8 cellular contexts compared by ENCODE assay signal in genomic region chr11:568306-569259, GRCh38. TPM values are rescaled to one million over a fixed set of nuclear protein-coding genes. Genes with fewer than 3 reads are reported as not detected.
DNase-seq lines count a peak whose midpoint lies in the region; ATAC-seq and TF ChIP-seq lines count a peak whose summit lies in the region.

No MANE protein-coding gene starts in this region.

- TF ChIP-seq CTCF in Calu3 (IDR thresholded peaks at IDR 0.05; ENCODE audit: unreplicated experiment) (no peak), endothelial cell (IDR thresholded peaks at IDR 0.05; ENCODE audit: unreplicated experiment) (no peak)

- no TSS peak for BruUV-seq in Calu3 (replicated peaks; lab: Mats Ljungman, UMichigan)

- CTCF ChIA-PET in Calu3 (lab: Charles Lee), result no interaction called here

- no peak overlapping the region for H3K27ac ChIP-seq in HUES48 (ENCODE audit: low read depth, low read length)

- H3K4me3 ChIP-seq in HUES48 (ENCODE audit: low read depth, low read length), result peak overlapping the region; percentile 64

- H3K4me1 ChIP-seq in HUES48 (ENCODE audit: control insufficient read depth, insufficient read depth, low read length), result peaks cover 9% of the 10 kb centered on the region

- no peaks in the 10 kb centered on the region for H3K9me3 ChIP-seq in HUES48 (ENCODE audit: control insufficient read depth, insufficient read depth, low read length)

- peak; percentile 81 for ATAC-seq in GM21423 (IDR thresholded peaks at IDR 0.05; ENCODE audit: unreplicated experiment)

- H3K36me3 Mint-ChIP-seq in Calu3 (ENCODE audit: insufficient read depth, unreplicated experiment) (peaks cover 44% of the 10 kb centered on the region), endothelial cell (ENCODE audit: low read depth, unreplicated experiment) (no peaks in the 10 kb centered on the region)

- intact Hi-C loops in Calu3 (cut with micrococcal nuclease; ENCODE audit: unreplicated experiment), result loop anchor here (10.0 kb wide), 1 partner anchor 136 kb away; the partner anchor contains the start of gene EPS8L2

- H3K9ac ChIP-seq in HUES48 (ENCODE audit: low read depth, low read length), result no peak overlapping the region

- DNase-seq in Calu3, result peak; percentile 97
- peak; percentile 90 for DNase-seq in NOMO-1 treated with dmso at 0.1 percent for 144 hours (lab: John Stamatoyannopoulos, UW; ENCODE audit: unreplicated experiment)
- peak; percentile 61 for DNase-seq in activated CD8-positive, alpha-beta memory T cell treated with anti-CD3 and anti-CD28 coated beads, Interleukin-2, amount 50 U/mL, for 1 hour (ENCODE audit: extremely low read depth)
- DNase-seq in endothelial cell (ENCODE audit: low spot score), result peak; percentile 95
- peak; percentile 85 for DNase-seq in middle frontal gyrus (ENCODE audit: extremely low spot score, low spot score)
- peak; percentile 82 to 84 for DNase-seq in stimulated activated CD8-positive, alpha-beta memory T cell treated with anti-CD3 and anti-CD28 coated beads, Interleukin-2, amount 100 ng/mL, for 1 hour (ENCODE audit: low read depth in 2 of 2)

- no peaks in the 10 kb centered on the region; the same call in 1 of the 2 replicates for H3K27me3 ChIP-seq in HUES48 (ENCODE audit: control insufficient read depth, insufficient read depth, low read length)

- H3K4me1 Mint-ChIP-seq in Calu3 (ENCODE audit: low read depth, unreplicated experiment) (no peaks in the 10 kb centered on the region), endothelial cell (ENCODE audit: unreplicated experiment) (no peaks in the 10 kb centered on the region)

- peaks cover 6% of the 10 kb centered on the region for H3K36me3 ChIP-seq in HUES48 (ENCODE audit: control insufficient read depth, insufficient read depth, low read length)

- no peaks in the 10 kb centered on the region for H3K9me3 Mint-ChIP-seq in Calu3 (ENCODE audit: low read depth, unreplicated experiment)
- H3K9me3 Mint-ChIP-seq in endothelial cell (ENCODE audit: unreplicated experiment), result no peaks in the 10 kb centered on the region

- H3K27me3 Mint-ChIP-seq in Calu3 (ENCODE audit: unreplicated experiment), result no peaks in the 10 kb centered on the region
- H3K27me3 Mint-ChIP-seq in endothelial cell (ENCODE audit: unreplicated experiment), result peaks cover 18% of the 10 kb centered on the region

- H3K27ac Mint-ChIP-seq in Calu3 (ENCODE audit: unreplicated experiment) (no peak overlapping the region), endothelial cell (ENCODE audit: unreplicated experiment) (no peak overlapping the region)

- H3K4me3 Mint-ChIP-seq in Calu3 (ENCODE audit: low read depth, unreplicated experiment), result peak overlapping the region; percentile 71
- H3K4me3 Mint-ChIP-seq in endothelial cell (ENCODE audit: unreplicated experiment), result peak overlapping the region; percentile 79

RNA-seq across cellular contexts. Expression of gene PHRF1, which starts 7.7 kb away (rescaled TPM):
- total RNA-seq in Calu3 (2022), result 42.3 and 43.2 TPM in 2 replicates
- total RNA-seq in endothelial cell (ENCODE audit: unreplicated experiment), result 29.5 TPM

RNA-seq across cellular contexts. Expression of gene RASSF7, which starts 7.8 kb away (rescaled TPM):
- 93.3 and 100 TPM in 2 replicates for total RNA-seq in Calu3 (2022)
- total RNA-seq in endothelial cell (ENCODE audit: unreplicated experiment), result 8.9 TPM

RNA-seq across cellular contexts. Expression of gene LMNTD2, which starts 8.0 kb away (rescaled TPM):
- 7.2 and 7.8 TPM in 2 replicates for total RNA-seq in Calu3 (2022)
- 4.2 TPM for total RNA-seq in endothelial cell (ENCODE audit: unreplicated experiment)

RNA-seq across cellular contexts. Expression of gene LRRC56, which starts 31.3 kb away (rescaled TPM):
- total RNA-seq in Calu3 (2022) (2.2 and 2.6 TPM in 2 replicates), endothelial cell (ENCODE audit: unreplicated experiment) (2.6 TPM)

RNA-seq across cellular contexts. Expression of gene HRAS, which starts 33.2 kb away (rescaled TPM):
- total RNA-seq in Calu3 (2022) (42.1 and 47.9 TPM in 2 replicates), endothelial cell (ENCODE audit: unreplicated experiment) (92.4 TPM)
